16 cellular contexts compared by ENCODE assay signal in genomic region chr4:37812713-37813112, GRCh38. TPM values are rescaled to one million over a fixed set of nuclear protein-coding genes. Genes with fewer than 3 reads are reported as not detected.
A peak's percentile ranks its signal among the peaks of the same experiment; 100 is the strongest.
DNase-seq lines count a peak whose midpoint lies in the region; ATAC-seq, FAIRE-seq and TF ChIP-seq lines count a peak whose summit lies in the region.
"Had no signal": no experiment of that assay in that cellular context is flagged by ENCODE, and none has a peak within 500 bp of the region (broad histone marks: within the 10 kb centered on the region; RNA-seq: fewer than 3 reads in every experiment).

No MANE protein-coding gene starts in this region.

- H3K27ac ChIP-seq in astrocyte (ENCODE audit: low read depth, low read length) (no peak overlapping the region), hepatocyte (peak overlapping the region; percentile 11)
- H3K27ac ChIP-seq: dorsolateral prefrontal cortex, heart right ventricle, left ventricle myocardium inferior, tibial nerve had no signal

- no peak overlapping the region for H3K4me3 Mint-ChIP-seq in astrocyte (ENCODE audit: unreplicated experiment)
- H3K4me3 Mint-ChIP-seq: IgD-negative memory B cell had no signal

- no peaks in the 10 kb centered on the region for H3K27me3 Mint-ChIP-seq in astrocyte (ENCODE audit: low read depth, unreplicated experiment)

- H3K4me1 Mint-ChIP-seq in astrocyte (ENCODE audit: low read depth, unreplicated experiment), result peaks cover 15% of the 10 kb centered on the region

- peak overlapping the region; percentile 4 for H3K4me2 ChIP-seq in astrocyte (ENCODE audit: low read length)
- no peak overlapping the region for H3K4me2 ChIP-seq in hepatocyte

- no peak overlapping the region for H3K4me3 ChIP-seq in astrocyte (ENCODE audit: insufficient read depth, low read depth, low read length)
- no peak overlapping the region for H3K4me3 ChIP-seq in hepatocyte
- H3K4me3 ChIP-seq: dorsolateral prefrontal cortex, heart right ventricle, left ventricle myocardium inferior, tibial nerve had no signal

- H3K9ac ChIP-seq in astrocyte (ENCODE audit: low read length), result no peak overlapping the region

- H3K27me3 ChIP-seq in astrocyte (ENCODE audit: insufficient read depth, low read length) (no peaks in the 10 kb centered on the region), hepatocyte (no peaks in the 10 kb centered on the region)
- H3K27me3 ChIP-seq: dorsolateral prefrontal cortex, heart right ventricle, tibial nerve had no signal

- no peak for FAIRE-seq in astrocyte (lab: Jason Lieb, UNC)

- H3K36me3 ChIP-seq in astrocyte (ENCODE audit: insufficient read depth, low read length), result no peaks in the 10 kb centered on the region
- no peaks in the 10 kb centered on the region for H3K36me3 ChIP-seq in hepatocyte (replicated peaks; ENCODE audit: insufficient read depth, low read depth)
- H3K36me3 ChIP-seq: heart right ventricle, left ventricle myocardium inferior, tibial nerve had no signal

- H3K9me3 ChIP-seq in astrocyte (ENCODE audit: insufficient read depth, low read depth, low read length), result no peaks in the 10 kb centered on the region
- no peaks in the 10 kb centered on the region for H3K9me3 ChIP-seq in hepatocyte (ENCODE audit: low read depth)
- H3K9me3 ChIP-seq: heart right ventricle, left ventricle myocardium inferior, tibial nerve had no signal

- H2AFZ ChIP-seq in astrocyte (ENCODE audit: low read depth, low read length) (no peak overlapping the region), hepatocyte (no peak overlapping the region)

- no peaks in the 10 kb centered on the region for H3K9me3 Mint-ChIP-seq in astrocyte (ENCODE audit: unreplicated experiment)

- H3K4me1 ChIP-seq in astrocyte (ENCODE audit: insufficient read depth, low read length) (no peaks in the 10 kb centered on the region), hepatocyte (ENCODE audit: insufficient read depth) (peaks cover 5% of the 10 kb centered on the region)
- H3K4me1 ChIP-seq: tibial nerve had no signal

- TF ChIP-seq CTCF in astrocyte (IDR thresholded peaks at IDR 0.05; ENCODE audit: insufficient read depth, low read depth, low read length) (no peak), hepatocyte (IDR thresholded peaks at IDR 0.05; ENCODE audit: poor library complexity) (no peak)

- no peaks in the 10 kb centered on the region for H3K79me2 ChIP-seq in astrocyte (ENCODE audit: insufficient read depth, low read length)
- no peaks in the 10 kb centered on the region for H3K79me2 ChIP-seq in hepatocyte

- no peak for ATAC-seq in GM19397 (IDR thresholded peaks at IDR 0.05; ENCODE audit: unreplicated experiment)
- ATAC-seq: heart right ventricle had no signal

- H3K36me3 Mint-ChIP-seq in astrocyte (ENCODE audit: low read depth, unreplicated experiment), result no peaks in the 10 kb centered on the region
- H3K36me3 Mint-ChIP-seq: IgD-negative memory B cell had no signal

- in situ Hi-C loops in ACHN (cut with HindIII; ENCODE audit: low pct_ligation_motif_present, low pct_unique_long_range_greater_than_20kb, low sequenced_read_pairs), result no loop called here

- 87% methylated on average over 1 of the region's 1 CpG for WGBS in hepatocyte (ENCODE audit: low lambda C conversion rate, missing lambda C conversion rate)

- peak overlapping the region; percentile 56 for H3K27ac Mint-ChIP-seq in astrocyte (ENCODE audit: unreplicated experiment)
- H3K27ac Mint-ChIP-seq: IgD-negative memory B cell had no signal

- DNase-seq in ACHN, result peak; percentile 88
- DNase-seq in HK-2 (ENCODE audit: unreplicated experiment), result peak; percentile 27
- peak; percentile 56 for DNase-seq in astrocyte (ENCODE audit: low read depth)
- peak; percentile 8 for DNase-seq in hepatocyte (ENCODE audit: low spot score)
- no peak for DNase-seq in DMS53 (lab: John Stamatoyannopoulos, UW)
- no peak for DNase-seq in stimulated activated CD4-positive, alpha-beta T cell treated with anti-CD3 and anti-CD28 coated beads, Interleukin-4, amount 100 ng/mL, for 4 hours
- no peak for DNase-seq in NCI-H82 (lab: John Stamatoyannopoulos, UW)
- DNase-seq: DMS79 treated with DMSO at 0.1 percent for 48 hours, dorsolateral prefrontal cortex, heart right ventricle, left ventricle myocardium inferior, NCI-H146, SHP77 treated with DMSO at 0.1 percent for 48 hours had no signal

- no peaks in the 10 kb centered on the region for H3K9me2 ChIP-seq in hepatocyte (replicated peaks; ENCODE audit: insufficient read depth)

- H4K20me1 ChIP-seq in astrocyte (ENCODE audit: insufficient read depth, low read length) (no peaks in the 10 kb centered on the region), hepatocyte (ENCODE audit: insufficient read depth, poor library complexity, severe bottlenecking) (no peaks in the 10 kb centered on the region)

RNA-seq across cellular contexts. Expression of gene PGM2, which starts 13.8 kb away (rescaled TPM):
- total RNA-seq in astrocyte (23.8 and 24.4 TPM in 2 replicates), hepatocyte (25.0 and 28.2 TPM in 2 replicates)
- polyA plus RNA-seq in hepatocyte, result 11.2 and 14.8 TPM in 2 replicates

Comparison
In these comparisons a context has a peak if more than half of its experiments do, and no peak if none do; other contexts are left out.
1. DNase-seq: peak in ACHN (single experiment), HK-2 (single experiment), astrocyte (single experiment) and hepatocyte (single experiment); none in DMS53 (single experiment), stimulated activated CD4-positive, alpha-beta T cell treated with anti-CD3 and anti-CD28 coated beads, Interleukin-4, amount 100 ng/mL, for 4 hours (0 of 2) and NCI-H82 (single experiment).